Comparison of ENCODE assay signal across 9 cellular contexts in the genomic region with DNA sequence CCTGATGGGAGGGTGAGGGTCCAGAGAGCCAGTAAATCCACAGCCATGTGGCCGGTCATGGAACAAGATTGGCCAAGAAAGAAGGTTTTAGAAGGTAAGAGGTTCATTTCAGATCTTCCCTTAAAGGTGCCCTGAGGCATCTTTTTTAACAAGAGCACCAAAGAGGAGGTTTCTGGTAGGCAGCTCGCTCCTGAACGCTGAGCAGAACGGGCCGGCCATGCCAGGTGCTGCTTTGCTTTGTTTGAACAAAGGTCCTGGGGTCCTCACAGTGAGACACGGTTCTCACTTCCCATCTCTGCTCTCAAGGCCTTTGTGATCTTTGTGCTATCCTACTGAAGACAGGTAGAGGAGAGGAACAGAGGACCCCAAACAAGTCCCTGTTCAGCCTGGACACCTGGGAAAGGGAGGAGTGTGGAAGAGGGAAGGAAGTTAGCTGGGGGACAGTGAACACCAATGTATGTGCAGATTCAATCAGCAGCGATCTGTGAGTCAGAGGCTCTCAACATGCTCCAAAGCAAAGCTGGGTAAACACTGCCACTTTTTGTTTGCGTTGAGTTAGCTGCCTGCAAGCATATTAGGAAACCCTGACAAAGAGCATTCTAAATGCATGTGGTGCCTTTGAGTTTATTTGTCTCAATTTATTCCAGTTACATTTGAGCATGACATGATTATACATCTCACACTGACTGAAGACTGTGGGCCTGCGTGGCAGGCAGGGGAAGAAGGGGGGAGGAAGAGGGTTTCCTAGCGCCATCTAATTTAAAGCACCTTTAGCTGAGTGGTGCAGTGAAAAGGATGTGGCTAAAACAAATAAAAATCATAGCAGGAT.
DNase-seq lines count a peak whose midpoint lies in the region; ATAC-seq and TF ChIP-seq lines count a peak whose summit lies in the region.
"Had no signal": no experiment of that assay in that cellular context is flagged by ENCODE, and none has a peak within 500 bp of the region (broad histone marks: within the 10 kb centered on the region; RNA-seq: fewer than 3 reads in every experiment).

No MANE protein-coding gene starts in this region.

- WGBS in heart right ventricle, 2 donors: 85 to 86% methylated on average over 10 of the region's 10 CpGs

- TF ChIP-seq CTCF in cardiac fibroblast (IDR thresholded peaks at IDR 0.05; ENCODE audit: low read depth, low read length) (no peak), uterus (IDR thresholded peaks at IDR 0.05) (no peak), heart right ventricle (IDR thresholded peaks at IDR 0.05) (no peak)

- H3K27ac ChIP-seq in uterus: no peak overlapping the region
- H3K27ac ChIP-seq in heart right ventricle: no peak overlapping the region

- ATAC-seq in HG02870 (IDR thresholded peaks at IDR 0.05; ENCODE audit: unreplicated experiment) (no peak), heart right ventricle (no peak), GM21447 (IDR thresholded peaks at IDR 0.05; ENCODE audit: unreplicated experiment) (no peak)

- H3K27me3 ChIP-seq in uterus (no peaks in the 10 kb centered on the region), heart right ventricle (peaks cover 0 to 17% (median 0%) of the 10 kb centered on the region in 7 donors)

- H3K36me3 ChIP-seq in uterus: no peaks in the 10 kb centered on the region
- no peaks in the 10 kb centered on the region for H3K36me3 ChIP-seq in heart right ventricle

- intact Hi-C loops in uterus (cut with DNase I; ENCODE audit: low total_unique reads): no loop called here
- intact Hi-C loops in heart right ventricle (cut with DNase I): loop anchor here in 2 of 10 donors (10.0 kb wide), 1 partner anchor 256 kb away; no protein-coding TSS in a partner anchor

- TF ChIP-seq POLR2A in uterus (IDR thresholded peaks at IDR 0.05): no peak

- H3K4me3 ChIP-seq in cardiac fibroblast (replicated peaks in 1 of 2; ENCODE audit: low read depth in 2 of 2, low read length in 2 of 2) (no peak overlapping the region), uterus (no peak overlapping the region), heart right ventricle (no peak overlapping the region)

- H3K4me1 ChIP-seq in uterus: no peaks in the 10 kb centered on the region
- H3K4me1 ChIP-seq in heart right ventricle: no peaks in the 10 kb centered on the region

- DNase-seq in EL (peak; percentile 55), NCI-H2196 (lab: John Stamatoyannopoulos, UW; ENCODE audit: unreplicated experiment) (peak; percentile 61), cardiac fibroblast (ENCODE audit: low read depth in 2 of 2) (peak; percentile 11 to 33), pons (ENCODE audit: low spot score) (peak; percentile 3), uterus (no peak), heart right ventricle (no peak)
- DNase-seq: NCI-H187 had no signal

- H3K9me3 ChIP-seq in uterus: peaks cover 0 to 7% of the 10 kb centered on the region in 2 donors
- peaks cover 0 to 31% (median 8%) of the 10 kb centered on the region in 11 donors for H3K9me3 ChIP-seq in heart right ventricle

Comparison
In these comparisons a context has a peak if more than half of its experiments do, and no peak if none do; other contexts are left out.
1. DNase-seq: peak in EL (single experiment), NCI-H2196 (single experiment), cardiac fibroblast (2 of 2) and pons (single experiment); none in uterus (0 of 2) and heart right ventricle (0 of 2).